ENCODE assay signal across 1 cellular context in genomic region chr1:220682901-220683576, GRCh38.
TF ChIP-seq lines count a peak whose summit lies in the region.

No MANE protein-coding gene starts in this region.

TF ChIP-seq in GM23338, 12 proteins besides CTCF, POLR2A, EP300 and RAD21 (continued from another document):
- TF ChIP-seq, protein P1, sequence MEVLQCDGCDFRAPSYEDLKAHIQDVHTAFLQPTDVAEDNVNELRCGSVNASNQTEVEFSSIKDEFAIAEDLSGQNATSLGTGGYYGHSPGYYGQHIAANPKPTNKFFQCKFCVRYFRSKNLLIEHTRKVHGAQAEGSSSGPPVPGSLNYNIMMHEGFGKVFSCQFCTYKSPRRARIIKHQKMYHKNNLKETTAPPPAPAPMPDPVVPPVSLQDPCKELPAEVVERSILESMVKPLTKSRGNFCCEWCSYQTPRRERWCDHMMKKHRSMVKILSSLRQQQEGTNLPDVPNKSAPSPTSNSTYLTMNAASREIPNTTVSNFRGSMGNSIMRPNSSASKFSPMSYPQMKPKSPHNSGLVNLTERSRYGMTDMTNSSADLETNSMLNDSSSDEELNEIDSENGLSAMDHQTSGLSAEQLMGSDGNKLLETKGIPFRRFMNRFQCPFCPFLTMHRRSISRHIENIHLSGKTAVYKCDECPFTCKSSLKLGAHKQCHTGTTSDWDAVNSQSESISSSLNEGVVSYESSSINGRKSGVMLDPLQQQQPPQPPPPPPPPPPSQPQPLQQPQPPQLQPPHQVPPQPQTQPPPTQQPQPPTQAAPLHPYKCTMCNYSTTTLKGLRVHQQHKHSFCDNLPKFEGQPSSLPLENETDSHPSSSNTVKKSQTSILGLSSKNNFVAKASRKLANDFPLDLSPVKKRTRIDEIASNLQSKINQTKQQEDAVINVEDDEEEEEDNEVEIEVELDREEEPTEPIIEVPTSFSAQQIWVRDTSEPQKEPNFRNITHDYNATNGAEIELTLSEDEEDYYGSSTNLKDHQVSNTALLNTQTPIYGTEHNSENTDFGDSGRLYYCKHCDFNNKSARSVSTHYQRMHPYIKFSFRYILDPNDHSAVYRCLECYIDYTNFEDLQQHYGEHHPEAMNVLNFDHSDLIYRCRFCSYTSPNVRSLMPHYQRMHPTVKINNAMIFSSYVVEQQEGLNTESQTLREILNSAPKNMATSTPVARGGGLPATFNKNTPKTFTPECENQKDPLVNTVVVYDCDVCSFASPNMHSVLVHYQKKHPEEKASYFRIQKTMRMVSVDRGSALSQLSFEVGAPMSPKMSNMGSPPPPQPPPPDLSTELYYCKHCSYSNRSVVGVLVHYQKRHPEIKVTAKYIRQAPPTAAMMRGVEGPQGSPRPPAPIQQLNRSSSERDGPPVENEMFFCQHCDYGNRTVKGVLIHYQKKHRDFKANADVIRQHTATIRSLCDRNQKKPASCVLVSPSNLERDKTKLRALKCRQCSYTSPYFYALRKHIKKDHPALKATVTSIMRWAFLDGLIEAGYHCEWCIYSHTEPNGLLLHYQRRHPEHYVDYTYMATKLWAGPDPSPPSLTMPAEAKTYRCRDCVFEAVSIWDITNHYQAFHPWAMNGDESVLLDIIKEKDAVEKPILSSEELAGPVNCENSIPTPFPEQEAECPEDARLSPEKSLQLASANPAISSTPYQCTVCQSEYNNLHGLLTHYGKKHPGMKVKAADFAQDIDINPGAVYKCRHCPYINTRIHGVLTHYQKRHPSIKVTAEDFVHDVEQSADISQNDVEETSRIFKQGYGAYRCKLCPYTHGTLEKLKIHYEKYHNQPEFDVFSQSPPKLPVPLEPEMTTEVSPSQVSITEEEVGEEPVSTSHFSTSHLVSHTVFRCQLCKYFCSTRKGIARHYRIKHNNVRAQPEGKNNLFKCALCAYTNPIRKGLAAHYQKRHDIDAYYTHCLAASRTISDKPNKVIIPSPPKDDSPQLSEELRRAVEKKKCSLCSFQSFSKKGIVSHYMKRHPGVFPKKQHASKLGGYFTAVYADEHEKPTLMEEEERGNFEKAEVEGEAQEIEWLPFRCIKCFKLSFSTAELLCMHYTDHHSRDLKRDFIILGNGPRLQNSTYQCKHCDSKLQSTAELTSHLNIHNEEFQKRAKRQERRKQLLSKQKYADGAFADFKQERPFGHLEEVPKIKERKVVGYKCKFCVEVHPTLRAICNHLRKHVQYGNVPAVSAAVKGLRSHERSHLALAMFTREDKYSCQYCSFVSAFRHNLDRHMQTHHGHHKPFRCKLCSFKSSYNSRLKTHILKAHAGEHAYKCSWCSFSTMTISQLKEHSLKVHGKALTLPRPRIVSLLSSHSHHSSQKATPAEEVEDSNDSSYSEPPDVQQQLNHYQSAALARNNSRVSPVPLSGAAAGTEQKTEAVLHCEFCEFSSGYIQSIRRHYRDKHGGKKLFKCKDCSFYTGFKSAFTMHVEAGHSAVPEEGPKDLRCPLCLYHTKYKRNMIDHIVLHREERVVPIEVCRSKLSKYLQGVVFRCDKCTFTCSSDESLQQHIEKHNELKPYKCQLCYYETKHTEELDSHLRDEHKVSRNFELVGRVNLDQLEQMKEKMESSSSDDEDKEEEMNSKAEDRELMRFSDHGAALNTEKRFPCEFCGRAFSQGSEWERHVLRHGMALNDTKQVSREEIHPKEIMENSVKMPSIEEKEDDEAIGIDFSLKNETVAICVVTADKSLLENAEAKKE (CRISPR knock-in tag; IDR thresholded peaks at IDR 0.05): no peak
- TF ChIP-seq, protein P2, sequence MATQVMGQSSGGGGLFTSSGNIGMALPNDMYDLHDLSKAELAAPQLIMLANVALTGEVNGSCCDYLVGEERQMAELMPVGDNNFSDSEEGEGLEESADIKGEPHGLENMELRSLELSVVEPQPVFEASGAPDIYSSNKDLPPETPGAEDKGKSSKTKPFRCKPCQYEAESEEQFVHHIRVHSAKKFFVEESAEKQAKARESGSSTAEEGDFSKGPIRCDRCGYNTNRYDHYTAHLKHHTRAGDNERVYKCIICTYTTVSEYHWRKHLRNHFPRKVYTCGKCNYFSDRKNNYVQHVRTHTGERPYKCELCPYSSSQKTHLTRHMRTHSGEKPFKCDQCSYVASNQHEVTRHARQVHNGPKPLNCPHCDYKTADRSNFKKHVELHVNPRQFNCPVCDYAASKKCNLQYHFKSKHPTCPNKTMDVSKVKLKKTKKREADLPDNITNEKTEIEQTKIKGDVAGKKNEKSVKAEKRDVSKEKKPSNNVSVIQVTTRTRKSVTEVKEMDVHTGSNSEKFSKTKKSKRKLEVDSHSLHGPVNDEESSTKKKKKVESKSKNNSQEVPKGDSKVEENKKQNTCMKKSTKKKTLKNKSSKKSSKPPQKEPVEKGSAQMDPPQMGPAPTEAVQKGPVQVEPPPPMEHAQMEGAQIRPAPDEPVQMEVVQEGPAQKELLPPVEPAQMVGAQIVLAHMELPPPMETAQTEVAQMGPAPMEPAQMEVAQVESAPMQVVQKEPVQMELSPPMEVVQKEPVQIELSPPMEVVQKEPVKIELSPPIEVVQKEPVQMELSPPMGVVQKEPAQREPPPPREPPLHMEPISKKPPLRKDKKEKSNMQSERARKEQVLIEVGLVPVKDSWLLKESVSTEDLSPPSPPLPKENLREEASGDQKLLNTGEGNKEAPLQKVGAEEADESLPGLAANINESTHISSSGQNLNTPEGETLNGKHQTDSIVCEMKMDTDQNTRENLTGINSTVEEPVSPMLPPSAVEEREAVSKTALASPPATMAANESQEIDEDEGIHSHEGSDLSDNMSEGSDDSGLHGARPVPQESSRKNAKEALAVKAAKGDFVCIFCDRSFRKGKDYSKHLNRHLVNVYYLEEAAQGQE (IDR thresholded peaks at IDR 0.05; ENCODE audit: unreplicated experiment): no peak
- no peak for TF ChIP-seq POLR2AphosphoS5 (IDR thresholded peaks at IDR 0.05; ENCODE audit: low read depth)
- no peak for TF ChIP-seq JUNB (IDR thresholded peaks at IDR 0.05; ENCODE audit: unreplicated experiment)
TF ChIP-seq in GM23338: peak in this region for 0.
